ENCODE assay signal across 15 cellular contexts in the genomic region with DNA sequence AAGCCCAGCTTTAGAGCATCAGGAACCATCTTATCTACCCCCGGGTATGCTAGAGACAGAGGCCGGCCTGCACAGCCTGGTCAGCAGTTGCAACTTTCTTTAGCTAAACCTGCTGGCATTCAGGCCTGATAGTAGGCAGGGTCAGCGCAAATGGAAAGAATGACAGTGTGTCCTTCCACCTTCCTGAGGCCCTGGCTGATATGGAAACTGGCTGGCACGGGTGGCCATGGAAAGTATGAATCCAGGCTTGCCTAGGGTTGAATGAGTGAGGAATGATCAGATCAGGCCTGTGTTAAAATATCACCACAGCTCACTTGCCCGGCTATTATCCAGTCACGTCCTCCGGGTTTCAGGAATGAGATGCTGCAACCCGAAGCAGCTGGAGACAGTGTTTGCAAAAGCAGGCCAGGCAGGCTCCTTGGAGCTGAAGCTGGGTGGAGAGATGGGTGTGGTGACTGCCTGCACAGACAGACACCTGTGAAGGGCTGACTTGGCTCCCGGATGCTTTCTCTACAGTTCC. TPM values are rescaled to one million over a fixed set of nuclear protein-coding genes. Genes with fewer than 3 reads are reported as not detected.
DNase-seq lines count a peak whose midpoint lies in the region; ATAC-seq and TF ChIP-seq lines count a peak whose summit lies in the region.
"Had no signal": no experiment of that assay in that cellular context is flagged by ENCODE, and none has a peak within 500 bp of the region (broad histone marks: within the 10 kb centered on the region; RNA-seq: fewer than 3 reads in every experiment).

No MANE protein-coding gene starts in this region.

- DNase-seq in HT-29 (ENCODE audit: low spot score) (peak; percentile 13), ascending aorta (ENCODE audit: low spot score in 2 of 2) (peak; percentile 17 to 91), cardiac septum (ENCODE audit: low spot score) (peak; percentile 88), psoas muscle (peak in 1 of 2 donors; percentile 28), spleen (no peak), glutamatergic neuron (no peak), DMS 273 (lab: John Stamatoyannopoulos, UW; ENCODE audit: unreplicated experiment) (no peak)
- DNase-seq: activated naive CD8-positive, alpha-beta T cell treated with anti-CD3 and anti-CD28 coated beads, Interleukin-2, amount 10 ng/mL, durations not matched to agents 7 days and 5 days; NCI-H526; SHP77 treated with DMSO at 0.1 percent for 48 hours; stimulated activated CD4-positive, alpha-beta T cell treated with anti-CD3 and anti-CD28 coated beads, Interleukin-2, amount 100 ng/mL, for 48 hours; stimulated activated naive B cell treated with anti-CD40 and anti-IgM and Interleukin-4, amounts not matched to agents 10 μg/mL and 1 μg/mL and 100 μg/mL, for 72 hours had no signal

- H3K27ac Mint-ChIP-seq in glutamatergic neuron (ENCODE audit: unreplicated experiment), result no peak overlapping the region
- H3K27ac Mint-ChIP-seq: activated naive CD8-positive, alpha-beta T cell treated with anti-CD3 and anti-CD28 coated beads, Interleukin-2, amount 10 ng/mL, durations not matched to agents 7 days and 5 days; dendritic cell treated with granulocyte-macrophage colony-stimulating factor and Interleukin-4, amounts not matched to agents 40 ng/mL and 50 ng/mL, for 4 days; stimulated activated naive B cell treated with anti-CD40 and anti-IgM and Interleukin-4, amounts not matched to agents 10 μg/mL and 1 μg/mL and 100 μg/mL, for 72 hours had no signal

- no peaks in the 10 kb centered on the region for H3K9me3 ChIP-seq in ascending aorta
- H3K9me3 ChIP-seq in psoas muscle, result no peaks in the 10 kb centered on the region
- H3K9me3 ChIP-seq in spleen, result no peaks in the 10 kb centered on the region
- H3K9me3 ChIP-seq: BLaER1 treated with 17β-estradiol and CSF1 and Interleukin-3, amounts not matched to agents 10 nM and 100 nM had no signal

- WGBS in psoas muscle, 3 donors, result 24 to 35% (median 26%) methylated on average over 9 of the region's 9 CpGs
- WGBS in spleen, 5 donors, result 77 to 93% (median 80%) methylated on average over 8 to 9 of the region's 9 CpGs

- H3K27me3 ChIP-seq in ascending aorta (no peaks in the 10 kb centered on the region), psoas muscle (ENCODE audit: insufficient read depth in 3 of 3, low read length in 2 of 3) (no peaks in the 10 kb centered on the region), spleen (replicated peaks in 1 of 7) (no peaks in the 10 kb centered on the region)
- H3K27me3 ChIP-seq: BLaER1 treated with 17β-estradiol and CSF1 and Interleukin-3, amounts not matched to agents 10 nM and 100 nM had no signal

- peaks cover 12% of the 10 kb centered on the region for H3K4me1 Mint-ChIP-seq in glutamatergic neuron (ENCODE audit: low read depth, unreplicated experiment)

- peaks cover 4% of the 10 kb centered on the region for H3K27me3 Mint-ChIP-seq in glutamatergic neuron (ENCODE audit: unreplicated experiment)
- H3K27me3 Mint-ChIP-seq: activated naive CD8-positive, alpha-beta T cell treated with anti-CD3 and anti-CD28 coated beads, Interleukin-2, amount 10 ng/mL, durations not matched to agents 7 days and 5 days; dendritic cell treated with granulocyte-macrophage colony-stimulating factor and Interleukin-4, amounts not matched to agents 40 ng/mL and 50 ng/mL, for 4 days; stimulated activated naive B cell treated with anti-CD40 and anti-IgM and Interleukin-4, amounts not matched to agents 10 μg/mL and 1 μg/mL and 100 μg/mL, for 72 hours had no signal

- peak overlapping the region; percentile 57 to 77 for H3K27ac ChIP-seq in ascending aorta
- peak overlapping the region; percentile 59 for H3K27ac ChIP-seq in psoas muscle
- H3K27ac ChIP-seq in spleen, result no peak overlapping the region
- H3K27ac ChIP-seq: BLaER1 treated with 17β-estradiol and CSF1 and Interleukin-3, amounts not matched to agents 10 nM and 100 nM had no signal

- intact Hi-C loops in ascending aorta (cut with DNase I) (loop anchor here (1.0 kb wide), 1 partner anchor 55 kb away; no protein-coding TSS in a partner anchor), cardiac septum (cut with DNase I) (loop anchor here (1.0 to 2.0 kb wide), 2 partner anchors 12 to 53 kb away; no protein-coding TSS in a partner anchor), psoas muscle (cut with DNase I) (no loop called here), spleen (cut with DNase I; ENCODE audit: low total_unique reads) (no loop called here)

- TF ChIP-seq CTCF in ascending aorta (IDR thresholded peaks at IDR 0.05) (no peak), psoas muscle (IDR thresholded peaks at IDR 0.05) (no peak), spleen (IDR thresholded peaks at IDR 0.05 in 8 of 11, conservative IDR thresholded peaks at IDR 0.05 in 3 of 11) (no peak), glutamatergic neuron (IDR thresholded peaks at IDR 0.05; ENCODE audit: partially characterized antibody, unreplicated experiment) (no peak)

- TF ChIP-seq POLR2A in spleen (IDR thresholded peaks at IDR 0.05), result no peak

- no peak overlapping the region for H3K4me3 Mint-ChIP-seq in glutamatergic neuron (ENCODE audit: unreplicated experiment)
- H3K4me3 Mint-ChIP-seq: activated naive CD8-positive, alpha-beta T cell treated with anti-CD3 and anti-CD28 coated beads, Interleukin-2, amount 10 ng/mL, durations not matched to agents 7 days and 5 days; dendritic cell treated with granulocyte-macrophage colony-stimulating factor and Interleukin-4, amounts not matched to agents 40 ng/mL and 50 ng/mL, for 4 days; stimulated activated naive B cell treated with anti-CD40 and anti-IgM and Interleukin-4, amounts not matched to agents 10 μg/mL and 1 μg/mL and 100 μg/mL, for 72 hours had no signal

- H3K36me3 Mint-ChIP-seq in glutamatergic neuron (ENCODE audit: unreplicated experiment), result no peaks in the 10 kb centered on the region
- H3K36me3 Mint-ChIP-seq: activated naive CD8-positive, alpha-beta T cell treated with anti-CD3 and anti-CD28 coated beads, Interleukin-2, amount 10 ng/mL, durations not matched to agents 7 days and 5 days had no signal

- H3K4me3 ChIP-seq in ascending aorta, result no peak overlapping the region
- H3K4me3 ChIP-seq in psoas muscle, result no peak overlapping the region
- no peak overlapping the region for H3K4me3 ChIP-seq in spleen
- H3K4me3 ChIP-seq: BLaER1 treated with 17β-estradiol and CSF1 and Interleukin-3, amounts not matched to agents 10 nM and 100 nM had no signal

- H3K4me1 ChIP-seq in ascending aorta (peaks cover 0 to 28% of the 10 kb centered on the region in 2 donors), psoas muscle (peaks cover 39% of the 10 kb centered on the region), spleen (peaks cover 0 to 3% (median 0%) of the 10 kb centered on the region in 6 donors)

- ATAC-seq in psoas muscle (peak; percentile 67 to 82 (median 74)), HG02884 (IDR thresholded peaks at IDR 0.05; ENCODE audit: unreplicated experiment) (no peak)
- ATAC-seq: stimulated activated naive B cell treated with anti-CD40 and anti-IgM and Interleukin-4, amounts not matched to agents 10 μg/mL and 1 μg/mL and 100 μg/mL, for 72 hours had no signal

- peaks cover 9% of the 10 kb centered on the region for H3K9me3 Mint-ChIP-seq in glutamatergic neuron (ENCODE audit: unreplicated experiment)
- H3K9me3 Mint-ChIP-seq: activated naive CD8-positive, alpha-beta T cell treated with anti-CD3 and anti-CD28 coated beads, Interleukin-2, amount 10 ng/mL, durations not matched to agents 7 days and 5 days; dendritic cell treated with granulocyte-macrophage colony-stimulating factor and Interleukin-4, amounts not matched to agents 40 ng/mL and 50 ng/mL, for 4 days; stimulated activated naive B cell treated with anti-CD40 and anti-IgM and Interleukin-4, amounts not matched to agents 10 μg/mL and 1 μg/mL and 100 μg/mL, for 72 hours had no signal

- H3K36me3 ChIP-seq in ascending aorta (no peaks in the 10 kb centered on the region), psoas muscle (ENCODE audit: insufficient read depth in 1 of 2, low read depth in 1 of 2) (no peaks in the 10 kb centered on the region), spleen (no peaks in the 10 kb centered on the region)

RNA-seq across cellular contexts. Expression of gene RCAN1, which starts 34.7 kb away (rescaled TPM):
- 6.9 and 8.3 TPM in 2 replicates for total RNA-seq in HT-29 (2014; rRNA removed; shearing (Covaris generic))
- 12.5 TPM for total RNA-seq in ascending aorta
- total RNA-seq in cardiac septum, result 158 TPM
- 10 to 100 TPM; 24.9 to 38.4 (median 26.1) TPM for total RNA-seq in psoas muscle
- 10 to 100 TPM; 57.4 to 94.9 (median 88.0) TPM for polyA plus RNA-seq in psoas muscle
- 10 to 100 TPM; 14.0 to 28.6 (median 14.8) TPM for total RNA-seq in spleen
- 10 to 100 TPM in 1 of 3 donors, 1 to 10 TPM in 2; 5.3 to 15.9 (median 8.1) TPM for polyA plus RNA-seq in spleen
- 17.7 TPM for total RNA-seq in glutamatergic neuron (ENCODE audit: unreplicated experiment)

Comparison
In these comparisons a context has a peak if more than half of its experiments do, and no peak if none do; other contexts are left out.
1. DNase-seq: peak in HT-29 (single experiment), ascending aorta (2 of 2) and cardiac septum (single experiment); none in spleen (single experiment), glutamatergic neuron (single experiment) and DMS 273 (single experiment).
2. H3K27ac ChIP-seq: peak in ascending aorta (2 of 2) and psoas muscle (single experiment); none in spleen (0 of 8).
3. intact Hi-C loops: an anchor here in ascending aorta (1.0 kb wide) and cardiac septum (1.0 to 2.0 kb wide); none called in psoas muscle and spleen.